ENCODE assay signal across 8 cellular contexts in genomic region chr19:14136509-14137281, GRCh38. TPM values are rescaled to one million over a fixed set of nuclear protein-coding genes. Genes with fewer than 3 reads are reported as not detected.
DNase-seq lines count a peak whose midpoint lies in the region; ATAC-seq and TF ChIP-seq lines count a peak whose summit lies in the region.

TSS of gene ASF1B (minus strand) at chr19:14136589. CDS start at chr19:14136456, 133 bp downstream.

- peak within 1 kb of the TSS; percentile 94 to 95 for H3K27ac ChIP-seq in lung (ENCODE audit: low read depth in 1 of 2, low read length in 1 of 2)

- H3K4me1 ChIP-seq in lung (ENCODE audit: control insufficient read depth in 2 of 2, insufficient read depth in 2 of 2, low read length in 2 of 2) = peaks cover 4 to 6% of the 10 kb centered on the region in 2 donors

- DNase-seq in COR-L47 (lab: John Stamatoyannopoulos, UW) (peak; percentile 100), GM20000 (ENCODE audit: low spot score) (peak; percentile 98), HT-29 (ENCODE audit: low spot score) (peak; percentile 96), lung (ENCODE audit: low spot score) (peak; percentile 99)
- DNase-seq in NK-92 treated with Interleukin-12 subunit alpha and Interleukin-12 subunit beta, amount 100 ng/mL, for 24 hours (lab: John Stamatoyannopoulos, UW) = peak; percentile 100
- DNase-seq in activated CD8-positive, alpha-beta memory T cell treated with anti-CD3 and anti-CD28 coated beads for 24 hours = peak; percentile 96
- DNase-seq in effector CD8-positive, alpha-beta T cell (lab: John Stamatoyannopoulos, UW) = peak; percentile 99
- DNase-seq in stimulated activated CD4-positive, alpha-beta T cell treated with anti-CD3 and anti-CD28 coated beads, TNF-alpha, amount 100 ng/mL, for 4 hours (ENCODE audit: low read depth in 3 of 3) = peak; percentile 89 to 94 (median 93)

- TF ChIP-seq CTCF in GM20000 (IDR thresholded peaks at IDR 0.05; ENCODE audit: extremely low read depth, missing control alignments) (peak; percentile 80), lung (IDR thresholded peaks at IDR 0.05; ENCODE audit: control extremely low read depth, extremely low read depth) (peak; percentile 65)

- H3K27me3 ChIP-seq in lung (ENCODE audit: control insufficient read depth, insufficient read depth) = no peaks in the 10 kb centered on the region

- peak; percentile 94 for ATAC-seq in lung (ENCODE audit: insufficient read depth, low FRiP score)

- H3K4me3 ChIP-seq in lung = peak within 1 kb of the TSS; percentile 70

- WGBS in lung, 2 donors = 0% methylated on average over 78 of the region's 78 CpGs

- H3K36me3 ChIP-seq in lung (ENCODE audit: control insufficient read depth in 2 of 2, insufficient read depth in 2 of 2, low read length in 2 of 2) = no peaks in the 10 kb centered on the region

- no peaks in the 10 kb centered on the region for H3K9me3 ChIP-seq in lung (ENCODE audit: control insufficient read depth in 2 of 2, insufficient read depth in 1 of 2, low read length in 1 of 2)

RNA-seq across cellular contexts. Expression of gene ASF1B, which starts in this region (rescaled TPM):
- 95.9 and 102 TPM in 2 replicates for total RNA-seq in HT-29 (2014; rRNA removed; shearing (Covaris generic))
- total RNA-seq in lung = 1 to 10 TPM; 2.4 to 3.5 TPM
- 1 to 10 TPM; 4.1 to 5.9 TPM for polyA plus RNA-seq in lung

Comparison
In these comparisons a context has a peak if more than half of its experiments do, and no peak if none do; other contexts are left out.
1. Peak in every context shown above with its lines: DNase-seq, ATAC-seq, H3K4me3 ChIP-seq and H3K27ac ChIP-seq.
2. RNA of gene ASF1B (total RNA-seq): 95.9 to 102 TPM in HT-29; 2.4 to 3.5 TPM in lung; every median in the first group is over 10 times any median in the second.